In the genomic region with DNA sequence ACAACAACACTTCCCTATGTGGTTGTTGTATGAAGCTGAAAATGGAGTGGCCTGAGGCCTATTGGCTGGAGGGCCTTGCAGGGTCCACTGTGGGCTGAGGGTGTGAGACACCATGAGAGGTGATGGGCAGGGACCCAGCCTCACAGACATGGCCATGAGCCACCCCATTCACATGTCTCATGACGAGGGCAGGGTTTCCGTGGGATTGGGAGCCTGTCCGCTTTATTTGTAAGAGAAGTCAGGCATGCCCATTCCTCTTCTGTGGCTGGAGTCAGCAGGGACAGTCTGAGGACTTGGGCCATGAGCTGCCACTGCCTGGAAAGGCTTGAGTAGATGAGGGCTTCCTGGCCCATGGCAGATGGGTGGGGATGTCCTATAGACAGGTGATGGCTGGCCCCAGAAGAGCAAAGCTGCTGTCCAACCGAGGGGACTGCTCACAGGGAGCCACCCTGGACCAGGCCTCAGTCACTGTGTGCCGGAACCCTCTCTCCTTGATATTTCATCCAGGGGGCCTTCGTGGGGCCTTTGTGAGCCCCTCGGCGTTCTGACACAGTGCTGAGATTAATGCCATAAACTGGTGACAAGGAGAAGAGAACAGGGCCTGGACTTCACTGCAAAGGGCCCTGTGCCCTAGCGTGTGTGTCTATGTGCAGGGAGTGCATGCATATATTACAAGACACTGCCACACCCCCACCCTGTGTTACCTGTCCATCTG, we compare ENCODE assay signal across 24 cellular contexts.
"Had no signal": no experiment of that assay in that cellular context is flagged by ENCODE, and none has a peak within 500 bp of the region (broad histone marks: within the 10 kb centered on the region; RNA-seq: fewer than 3 reads in every experiment).

No MANE protein-coding gene starts in this region.

- H3K27ac ChIP-seq: dorsolateral prefrontal cortex, epithelial cell of prostate, gastrocnemius medialis, left lung, neural progenitor cell, ovary, psoas muscle, stomach, thyroid gland had no signal

- DNase-seq: effector CD8-positive, alpha-beta T cell; endodermal cell; foreskin fibroblast; gastrocnemius medialis; left cardiac atrium; left lung; mesenchymal stem cell; midbrain; naive thymus-derived CD4-positive, alpha-beta T cell; nucleus accumbens; ovary; psoas muscle; right cardiac atrium; stimulated activated CD4-positive, alpha-beta T cell treated with anti-CD3 and anti-CD28 coated beads, Interleukin-2, amount 100 ng/mL, for 24 hours; stimulated activated CD4-positive, alpha-beta T cell treated with anti-CD3 and anti-CD28 coated beads, Interleukin-4, amount 100 ng/mL, for 24 hours; stimulated activated naive CD4-positive, alpha-beta T cell treated with Interleukin-2 at 50 U/mL for 16 hours; stomach; thyroid gland had no signal

- H3K9ac ChIP-seq: neural progenitor cell had no signal

- H3K4me2 ChIP-seq: neural progenitor cell, smooth muscle cell had no signal

- H3K9me3 ChIP-seq: gastrocnemius medialis, left lung, ovary, psoas muscle, stomach, thyroid gland had no signal

- H2AFZ ChIP-seq: neural progenitor cell had no signal

- H3K36me3 ChIP-seq: gastrocnemius medialis, left lung, neural progenitor cell, ovary, stomach, thyroid gland had no signal

- ATAC-seq: esophagus mucosa; gastrocnemius medialis; left lung; naive thymus-derived CD4-positive, alpha-beta T cell; psoas muscle; stimulated activated effector memory CD8-positive, alpha-beta T cell treated with anti-CD3 and anti-CD28 coated beads, Interleukin-12 subunit alpha, Interleukin-12 subunit beta, amount 100 ng/mL, for 72 hours had no signal

- H3K27me3 ChIP-seq: dorsolateral prefrontal cortex, neural progenitor cell, ovary, stomach, thyroid gland had no signal

- H3K4me1 ChIP-seq: gastrocnemius medialis, left lung, neural progenitor cell, psoas muscle, stomach, thyroid gland had no signal

- H3K4me3 ChIP-seq: dorsolateral prefrontal cortex, gastrocnemius medialis, left lung, neural progenitor cell, ovary, psoas muscle, smooth muscle cell, stomach, thyroid gland had no signal
